ENCODE assay signal across 8 cellular contexts in genomic region chr19:48444933-48445194, GRCh38. TPM values are rescaled to one million over a fixed set of nuclear protein-coding genes. Genes with fewer than 3 reads are reported as not detected.
DNase-seq lines count a peak whose midpoint lies in the region; ATAC-seq lines count a peak whose summit lies in the region.

No MANE protein-coding gene starts in this region.

- peaks cover 0 to 36% (median 8%) of the 10 kb centered on the region in 11 experiments; a peak in 11 of 22 replicates for H4K20me1 ChIP-seq in BLaER1 treated with 17β-estradiol and CSF1 and Interleukin-3, amounts not matched to agents 10 nM and 100 nM

- H3K4me3 Mint-ChIP-seq in central memory CD8-positive, alpha-beta T cell, result peak overlapping the region; percentile 94
- peak overlapping the region; percentile 93 for H3K4me3 Mint-ChIP-seq in natural killer cell treated with Interleukin-12 subunit alpha and Interleukin-12 subunit beta and Interleukin-15 and Interleukin-18, amount 100 ng/mL, for 72 hours

- peaks cover 42% of the 10 kb centered on the region for H3K4me1 Mint-ChIP-seq in central memory CD8-positive, alpha-beta T cell
- peaks cover 21 to 31% of the 10 kb centered on the region in 2 donors for H3K4me1 Mint-ChIP-seq in natural killer cell treated with Interleukin-12 subunit alpha and Interleukin-12 subunit beta and Interleukin-15 and Interleukin-18, amount 100 ng/mL, for 72 hours (ENCODE audit: low read depth in 2 of 2)

- H3K9me3 ChIP-seq in BLaER1 treated with 17β-estradiol and CSF1 and Interleukin-3, amounts not matched to agents 10 nM and 100 nM (replicated peaks in 1 of 11), result no peaks in the 10 kb centered on the region

- H3K27ac Mint-ChIP-seq in central memory CD8-positive, alpha-beta T cell (ENCODE audit: low read depth), result no peak overlapping the region
- peak overlapping the region; percentile 86 to 98 for H3K27ac Mint-ChIP-seq in natural killer cell treated with Interleukin-12 subunit alpha and Interleukin-12 subunit beta and Interleukin-15 and Interleukin-18, amount 100 ng/mL, for 72 hours

- peaks cover 35% of the 10 kb centered on the region for H3K36me3 Mint-ChIP-seq in central memory CD8-positive, alpha-beta T cell (ENCODE audit: insufficient read depth)
- H3K36me3 Mint-ChIP-seq in natural killer cell treated with Interleukin-12 subunit alpha and Interleukin-12 subunit beta and Interleukin-15 and Interleukin-18, amount 100 ng/mL, for 72 hours, result peaks cover 16% of the 10 kb centered on the region

- peak overlapping the region; percentile 81 to 97 (median 91); a peak in 16 of 22 replicates for H3K27ac ChIP-seq in BLaER1 treated with 17β-estradiol and CSF1 and Interleukin-3, amounts not matched to agents 10 nM and 100 nM

- peaks cover 18% of the 10 kb centered on the region for H3K27me3 Mint-ChIP-seq in central memory CD8-positive, alpha-beta T cell
- peaks cover 18 to 20% of the 10 kb centered on the region in 2 donors for H3K27me3 Mint-ChIP-seq in natural killer cell treated with Interleukin-12 subunit alpha and Interleukin-12 subunit beta and Interleukin-15 and Interleukin-18, amount 100 ng/mL, for 72 hours

- H3K9ac ChIP-seq in BLaER1 treated with 17β-estradiol and CSF1 and Interleukin-3, amounts not matched to agents 10 nM and 100 nM, result peak overlapping the region; percentile 83 to 98 (median 91); a peak in 20 of 22 replicates

- peak overlapping the region; percentile 82 to 98 (median 94) for H3K4me3 ChIP-seq in BLaER1 treated with 17β-estradiol and CSF1 and Interleukin-3, amounts not matched to agents 10 nM and 100 nM
- peak overlapping the region; percentile 98 for H3K4me3 ChIP-seq in Jurkat, Clone E6-1 (ENCODE audit: low read length)

- no peaks in the 10 kb centered on the region for H3K9me3 Mint-ChIP-seq in central memory CD8-positive, alpha-beta T cell
- no peaks in the 10 kb centered on the region for H3K9me3 Mint-ChIP-seq in natural killer cell treated with Interleukin-12 subunit alpha and Interleukin-12 subunit beta and Interleukin-15 and Interleukin-18, amount 100 ng/mL, for 72 hours

- H3K4me1 ChIP-seq in BLaER1 treated with 17β-estradiol and CSF1 and Interleukin-3, amounts not matched to agents 10 nM and 100 nM, result peaks cover 32 to 45% (median 34%) of the 10 kb centered on the region in 10 experiments

- peak overlapping the region; percentile 80 to 99 (median 93) for H3K4me2 ChIP-seq in BLaER1 treated with 17β-estradiol and CSF1 and Interleukin-3, amounts not matched to agents 10 nM and 100 nM

- no peak for DNase-seq in Jurkat, Clone E6-1 (ENCODE audit: low read depth, low spot score)
- DNase-seq in central memory CD8-positive, alpha-beta T cell (ENCODE audit: low spot score in 2 of 2), result no peak
- DNase-seq in natural killer cell treated with Interleukin-12 subunit alpha and Interleukin-12 subunit beta and Interleukin-15 and Interleukin-18, amount 100 ng/mL, for 72 hours (ENCODE audit: low spot score), result no peak
- DNase-seq in hepatic stellate cell (ENCODE audit: low spot score), result no peak

- no peak for ATAC-seq in central memory CD8-positive, alpha-beta T cell (replicated peaks; ENCODE audit: extremely low read depth, poor library complexity, severe bottlenecking)
- no peak for ATAC-seq in natural killer cell treated with Interleukin-12 subunit alpha and Interleukin-12 subunit beta and Interleukin-15 and Interleukin-18, amount 100 ng/mL, for 72 hours
- ATAC-seq in GM18907 (IDR thresholded peaks at IDR 0.05; ENCODE audit: unreplicated experiment) (no peak), GM19328 (IDR thresholded peaks at IDR 0.05; ENCODE audit: unreplicated experiment) (no peak), HG03045 (IDR thresholded peaks at IDR 0.05; ENCODE audit: unreplicated experiment) (no peak)

- peaks cover 15 to 39% (median 37%) of the 10 kb centered on the region in 11 experiments for H3K27me3 ChIP-seq in BLaER1 treated with 17β-estradiol and CSF1 and Interleukin-3, amounts not matched to agents 10 nM and 100 nM

- H3K36me3 ChIP-seq in BLaER1 treated with 17β-estradiol and CSF1 and Interleukin-3, amounts not matched to agents 10 nM and 100 nM, result peaks cover 29 to 36% (median 32%) of the 10 kb centered on the region in 11 experiments

RNA-seq across cellular contexts. Expression of gene GRWD1, which starts 0.9 kb away (rescaled TPM):
- 46.8 TPM for polyA plus RNA-seq in Jurkat, Clone E6-1 (2012; ENCODE audit: insufficient read depth, insufficient read length)
- 100 to 1,000 TPM in 1 of 2 donors, 10 to 100 TPM in 1; 60.6 to 104 TPM for total RNA-seq in natural killer cell treated with Interleukin-12 subunit alpha and Interleukin-12 subunit beta and Interleukin-15 and Interleukin-18, amount 100 ng/mL, for 72 hours

RNA-seq across cellular contexts. Expression of gene KCNJ14, which starts 10.5 kb away (rescaled TPM):
- 0.22 TPM for polyA plus RNA-seq in Jurkat, Clone E6-1 (2012; ENCODE audit: insufficient read depth, insufficient read length)
- 1 to 10 TPM; 2.1 to 4.6 TPM for total RNA-seq in natural killer cell treated with Interleukin-12 subunit alpha and Interleukin-12 subunit beta and Interleukin-15 and Interleukin-18, amount 100 ng/mL, for 72 hours

RNA-seq across cellular contexts. Expression of gene CYTH2, which starts 24.3 kb away (rescaled TPM):
- 55.2 TPM for polyA plus RNA-seq in Jurkat, Clone E6-1 (2012; ENCODE audit: insufficient read depth, insufficient read length)
- 10 to 100 TPM; 66.4 to 66.9 TPM for total RNA-seq in natural killer cell treated with Interleukin-12 subunit alpha and Interleukin-12 subunit beta and Interleukin-15 and Interleukin-18, amount 100 ng/mL, for 72 hours

RNA-seq across cellular contexts. Expression of gene GRIN2D, which starts 51.4 kb away (rescaled TPM):
- 0.50 TPM for polyA plus RNA-seq in Jurkat, Clone E6-1 (2012; ENCODE audit: insufficient read depth, insufficient read length)
- total RNA-seq in natural killer cell treated with Interleukin-12 subunit alpha and Interleukin-12 subunit beta and Interleukin-15 and Interleukin-18, amount 100 ng/mL, for 72 hours, result under 1 TPM; 0.14 to 0.42 TPM

RNA-seq across cellular contexts. Expression of gene KDELR1, which starts 53.5 kb away (rescaled TPM):
- polyA plus RNA-seq in Jurkat, Clone E6-1 (2012; ENCODE audit: insufficient read depth, insufficient read length), result 72.4 TPM
- 10 to 100 TPM; 64.4 to 80.9 TPM for total RNA-seq in natural killer cell treated with Interleukin-12 subunit alpha and Interleukin-12 subunit beta and Interleukin-15 and Interleukin-18, amount 100 ng/mL, for 72 hours
